Comparison of ENCODE assay signal across 16 cellular contexts in the genomic region with DNA sequence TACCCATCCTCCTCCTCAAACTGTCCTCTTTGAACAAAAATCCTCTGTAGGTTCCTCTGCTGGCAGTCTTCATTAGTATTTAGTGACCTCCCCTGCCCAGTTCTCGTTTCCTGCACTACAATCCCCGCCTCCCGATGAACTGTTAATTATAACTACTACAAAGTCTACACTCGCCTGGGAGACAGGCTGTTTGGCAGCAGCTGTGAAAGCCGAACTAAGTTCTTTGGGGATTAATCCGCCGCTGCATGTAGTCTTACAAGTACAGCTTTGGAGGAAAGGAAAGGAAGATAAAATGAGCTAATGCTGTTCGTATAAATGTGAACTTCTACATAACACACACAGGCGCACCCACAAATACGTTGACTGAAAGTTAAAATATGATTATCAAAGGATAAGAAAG.
"Had no signal": no experiment of that assay in that cellular context is flagged by ENCODE, and none has a peak within 500 bp of the region (broad histone marks: within the 10 kb centered on the region; RNA-seq: fewer than 3 reads in every experiment).

No MANE protein-coding gene starts in this region.

- H3K4me1 ChIP-seq: heart right ventricle, left lung, prostate gland, spleen, upper lobe of left lung had no signal

- FAIRE-seq: astrocyte, bronchial epithelial cell, endometrium had no signal

- H3K9me3 ChIP-seq: heart right ventricle, left lung, ovary, prostate gland, spleen, upper lobe of left lung had no signal

- H3K27ac ChIP-seq: coronary artery, heart right ventricle, left lung, ovary, prostate gland, spleen, upper lobe of left lung had no signal

- DNase-seq: activated CD4-positive, alpha-beta T cell treated with anti-CD3 and anti-CD28 coated beads for 1 hour; activated T-cell treated with anti-CD3 and anti-CD28 coated beads, Interleukin-2, amount 50 U/mL, for 1 hour; cerebellar nuclear complex; heart right ventricle; left lung; naive thymus-derived CD8-positive, alpha-beta T cell; ovary; spleen; stimulated activated CD4-positive, alpha-beta T cell treated with anti-CD3 and anti-CD28 coated beads, Interleukin-4, amount 100 ng/mL, for 1 hour; stimulated activated naive CD4-positive, alpha-beta T cell had no signal

- H3K36me3 ChIP-seq: heart right ventricle, left lung, ovary, prostate gland, spleen, upper lobe of left lung had no signal

- H3K27me3 ChIP-seq: ovary, spleen, upper lobe of left lung had no signal

- H3K4me3 ChIP-seq: coronary artery, heart right ventricle, left lung, ovary, prostate gland, spleen, upper lobe of left lung had no signal
